26 cellular contexts compared by ENCODE assay signal in the genomic region with DNA sequence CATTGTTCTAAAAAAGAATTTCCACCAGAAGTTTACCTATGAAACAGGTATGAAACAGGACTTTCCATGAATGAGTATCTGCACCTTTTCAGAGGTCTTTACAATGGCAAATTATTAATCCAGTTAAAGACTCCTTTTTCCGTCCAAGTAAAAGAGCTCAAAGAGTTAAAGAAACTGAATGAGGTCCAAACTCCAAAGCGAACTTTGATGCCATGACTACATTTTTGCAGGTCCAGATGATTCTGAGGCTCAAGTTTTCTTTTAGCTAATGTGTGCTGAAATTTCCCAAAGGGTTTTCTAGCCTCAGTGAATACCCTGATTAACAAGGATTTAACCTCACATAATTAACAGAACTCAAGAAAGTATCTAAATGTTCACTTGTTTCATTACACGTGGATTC.
"Had no signal": no experiment of that assay in that cellular context is flagged by ENCODE, and none has a peak within 500 bp of the region (broad histone marks: within the 10 kb centered on the region; RNA-seq: fewer than 3 reads in every experiment).

No MANE protein-coding gene starts in this region.

- DNase-seq: heart left ventricle; islet precursor cell; kidney glomerular epithelial cell; left cardiac atrium; left lung; mesendoderm; naive B cell; natural killer cell; nucleus accumbens; stimulated activated CD4-positive, alpha-beta T cell treated with anti-CD3 and anti-CD28 coated beads, Interleukin-1b, Interleukin-23, amount 100 ng/mL, for 48 hours; stimulated activated CD4-positive, alpha-beta T cell treated with anti-CD3 and anti-CD28 coated beads, Interleukin-2, amount 100 ng/mL, for 48 hours; stimulated activated CD4-positive, alpha-beta T cell treated with anti-CD3 and anti-CD28 coated beads, Interleukin-4, amount 100 ng/mL, for 4 hours; stimulated activated CD8-positive, alpha-beta memory T cell treated with anti-CD3 and anti-CD28 coated beads, Interleukin-4, amount 100 ng/mL, for 48 hours; stimulated activated naive CD4-positive, alpha-beta T cell treated with Interleukin-2 at 50 U/mL for 16 hours; stimulated activated naive CD8-positive, alpha-beta T cell treated with anti-CD3 and anti-CD28 coated beads, Interleukin-15, amount 100 ng/mL, for 72 hours; substantia nigra; uterus had no signal

- H3K27me3 Mint-ChIP-seq: naive B cell; progenitor cell of endocrine pancreas; stimulated activated memory B cell treated with anti-CD40 and anti-IgM and Interleukin-4, amounts not matched to agents 10 μg/mL and 1 μg/mL and 100 μg/mL, for 72 hours; stimulated activated naive CD8-positive, alpha-beta T cell treated with anti-CD3 and anti-CD28 coated beads, Interleukin-15, amount 100 ng/mL, for 72 hours; type B pancreatic cell had no signal

- H3K4me3 Mint-ChIP-seq: mesothelial cell of epicardium; naive B cell; natural killer cell; stimulated activated memory B cell treated with anti-CD40 and anti-IgM and Interleukin-4, amounts not matched to agents 10 μg/mL and 1 μg/mL and 100 μg/mL, for 72 hours; stimulated activated naive CD8-positive, alpha-beta T cell treated with anti-CD3 and anti-CD28 coated beads, Interleukin-15, amount 100 ng/mL, for 72 hours; type B pancreatic cell had no signal

- H3K36me3 ChIP-seq: heart left ventricle, left lung, right atrium auricular region, right lobe of liver, tibial nerve, uterus had no signal

- H3K4me1 Mint-ChIP-seq: naive B cell; natural killer cell; stimulated activated memory B cell treated with anti-CD40 and anti-IgM and Interleukin-4, amounts not matched to agents 10 μg/mL and 1 μg/mL and 100 μg/mL, for 72 hours had no signal

- H3K27ac ChIP-seq: heart left ventricle, left lung, right atrium auricular region, tibial nerve, uterus had no signal

- H3K27me3 ChIP-seq: heart left ventricle, left lung, right atrium auricular region, right lobe of liver, tibial nerve, uterus had no signal

- H3K36me3 Mint-ChIP-seq: mesothelial cell of epicardium had no signal

- H3K9me3 Mint-ChIP-seq: mesothelial cell of epicardium; naive B cell; natural killer cell; stimulated activated memory B cell treated with anti-CD40 and anti-IgM and Interleukin-4, amounts not matched to agents 10 μg/mL and 1 μg/mL and 100 μg/mL, for 72 hours; stimulated activated naive CD8-positive, alpha-beta T cell treated with anti-CD3 and anti-CD28 coated beads, Interleukin-15, amount 100 ng/mL, for 72 hours had no signal

- H3K9me3 ChIP-seq: heart left ventricle, left lung, right atrium auricular region, right lobe of liver, tibial nerve, uterus had no signal

- H3K4me3 ChIP-seq: heart left ventricle, left lung, lung, right atrium auricular region, right lobe of liver, smooth muscle cell, tibial nerve, uterus had no signal

- ATAC-seq: heart left ventricle; left cardiac atrium; left lung; natural killer cell; stimulated activated memory B cell treated with anti-CD40 and anti-IgM and Interleukin-4, amounts not matched to agents 10 μg/mL and 1 μg/mL and 100 μg/mL, for 72 hours; stimulated activated naive CD8-positive, alpha-beta T cell treated with anti-CD3 and anti-CD28 coated beads, Interleukin-15, amount 100 ng/mL, for 72 hours had no signal

- H3K4me1 ChIP-seq: heart left ventricle, left lung, right atrium auricular region, uterus had no signal

- H3K27ac Mint-ChIP-seq: naive B cell; natural killer cell; progenitor cell of endocrine pancreas; stimulated activated naive CD8-positive, alpha-beta T cell treated with anti-CD3 and anti-CD28 coated beads, Interleukin-15, amount 100 ng/mL, for 72 hours; type B pancreatic cell had no signal
